ENCODE assay signal across 11 cellular contexts in the genomic region with DNA sequence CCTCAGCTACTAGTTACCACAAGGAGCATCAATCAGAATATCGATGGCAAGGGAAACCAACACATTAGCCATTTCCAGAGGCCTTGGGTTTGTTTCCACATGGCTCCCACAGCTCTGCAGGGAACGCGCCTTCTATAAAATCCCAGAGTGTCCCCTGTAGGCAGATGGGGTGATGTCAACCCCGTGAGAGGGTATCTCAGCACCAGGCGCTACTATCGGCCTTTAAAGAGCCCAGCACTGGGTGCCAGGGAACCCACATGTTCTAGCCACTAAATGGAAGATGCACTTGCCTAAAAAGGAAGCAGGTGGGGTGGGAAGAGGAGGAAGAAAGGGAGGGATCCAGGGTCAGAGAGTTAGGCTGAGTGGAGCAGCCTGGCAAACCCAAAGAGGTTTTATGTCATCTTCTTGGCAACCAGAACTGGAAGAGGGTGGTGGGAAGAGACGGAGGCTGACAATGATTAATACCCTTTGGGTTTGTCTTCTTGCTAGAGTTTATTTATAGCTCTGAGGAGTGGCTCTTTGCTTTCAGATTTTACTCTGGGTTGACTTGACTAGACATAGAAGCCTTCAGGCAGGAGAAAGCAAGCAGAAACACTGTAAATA. TPM values are rescaled to one million over a fixed set of nuclear protein-coding genes. Genes with fewer than 3 reads are reported as not detected.
DNase-seq lines count a peak whose midpoint lies in the region; ATAC-seq, FAIRE-seq and TF ChIP-seq lines count a peak whose summit lies in the region.
"Had no signal": no experiment of that assay in that cellular context is flagged by ENCODE, and none has a peak within 500 bp of the region (broad histone marks: within the 10 kb centered on the region; RNA-seq: fewer than 3 reads in every experiment).

No MANE protein-coding gene starts in this region.

- POLR2A ChIA-PET in GM12878 (lab: Charles Lee), result no interaction called here

- CTCF ChIA-PET in GM12878 (lab: Yijun Ruan, JAX), result interaction anchor here (1.9 kb wide), 1 partner anchor 84 kb away, joined by 6 read pairs; no protein-coding TSS in a partner anchor

- BruUV-seq in GM12878 (replicated peaks; lab: Mats Ljungman, UMichigan), result no TSS peak

- H3K79me2 ChIP-seq in GM12878 (ENCODE audit: control insufficient read depth, insufficient read depth, low read length), result no peaks in the 10 kb centered on the region; the same call in 1 of the 2 replicates

- no peak for TF ChIP-seq POLR2A in GM12878 (IDR thresholded peaks at IDR 0.05; ENCODE audit: low read depth, low read length)
- TF ChIP-seq POLR2A in vagina (IDR thresholded peaks at IDR 0.05), result no peak

- H4K20me1 ChIP-seq in GM12878 (ENCODE audit: control insufficient read depth, insufficient read depth), result no peaks in the 10 kb centered on the region; the same call in 1 of the 2 replicates

- peaks cover 2 to 20% of the 10 kb centered on the region in 2 donors for H3K36me3 Mint-ChIP-seq in activated T-cell treated with anti-CD3 and anti-CD28 coated beads, Interleukin-2, amount 50 U/mL, for 72 hours (ENCODE audit: insufficient read depth in 2 of 2)
- H3K36me3 Mint-ChIP-seq in natural killer cell, result peaks cover 7% of the 10 kb centered on the region

- peaks cover 0 to 98% (median 9%) of the 10 kb centered on the region in 9 donors for H3K36me3 ChIP-seq in heart right ventricle
- H3K36me3 ChIP-seq in GM12878 (ENCODE audit: control insufficient read depth in 2 of 2, insufficient read depth in 2 of 2, low read length in 1 of 2), result peaks cover 38 to 67% of the 10 kb centered on the region in 2 experiments
- H3K36me3 ChIP-seq in vagina, result peaks cover 0 to 39% of the 10 kb centered on the region in 2 donors

- H3K27me3 ChIP-seq in heart right ventricle (no peaks in the 10 kb centered on the region), GM12878 (replicated peaks in 1 of 2; ENCODE audit: control insufficient read depth in 2 of 2, insufficient read depth in 2 of 2, low read length in 1 of 2) (no peaks in the 10 kb centered on the region), vagina (no peaks in the 10 kb centered on the region)

- H3K27me3 Mint-ChIP-seq in activated T-cell treated with anti-CD3 and anti-CD28 coated beads, Interleukin-2, amount 50 U/mL, for 72 hours (ENCODE audit: low read depth), result no peaks in the 10 kb centered on the region
- H3K27me3 Mint-ChIP-seq in natural killer cell (ENCODE audit: low read depth in 2 of 2), result no peaks in the 10 kb centered on the region

- TF ChIP-seq CTCF in heart right ventricle (IDR thresholded peaks at IDR 0.05) (no peak), GM12878 (IDR thresholded peaks at IDR 0.05 in 2 of 3, conservative IDR thresholded peaks at IDR 0.05 in 1 of 3; ENCODE audit: control insufficient read depth in 2 of 3, extremely low read depth in 1 of 3, insufficient read depth in 1 of 3, low read depth in 3 of 3, low read length in 3 of 3) (no peak), vagina (IDR thresholded peaks at IDR 0.05) (no peak), natural killer cell (IDR thresholded peaks at IDR 0.05) (no peak)

- no peak overlapping the region for H3K27ac Mint-ChIP-seq in activated T-cell treated with anti-CD3 and anti-CD28 coated beads, Interleukin-2, amount 50 U/mL, for 72 hours
- peak overlapping the region in 1 of 2 donors; percentile 35 for H3K27ac Mint-ChIP-seq in natural killer cell

- H3K9me3 ChIP-seq in heart right ventricle (no peaks in the 10 kb centered on the region), GM12878 (replicated peaks; ENCODE audit: control insufficient read depth, insufficient read depth, low read length) (no peaks in the 10 kb centered on the region), vagina (no peaks in the 10 kb centered on the region)

- no peak for FAIRE-seq in GM12878 (lab: Jason Lieb, UNC)

- 60 to 69% methylated on average over 7 of the region's 7 CpGs for WGBS in heart right ventricle, 2 donors
- 89% methylated on average over 7 of the region's 7 CpGs for WGBS in GM12878 (ENCODE audit: insufficient coverage, insufficient replicate concordance, low lambda C conversion rate, missing lambda C conversion rate)

- H3K4me2 ChIP-seq in GM12878 (ENCODE audit: control insufficient read depth, insufficient read depth), result no peak overlapping the region

- SMC1A ChIA-PET in GM12878 (lab: Charles Lee; ENCODE audit: uncharacterized antibody, unreplicated experiment), result no interaction called here

- intact Hi-C loops in heart right ventricle (cut with DNase I) (no loop called here), cardiac septum (cut with DNase I) (no loop called here), GM12878 (cut with micrococcal nuclease; ENCODE audit: unreplicated experiment) (no loop called here), vagina (cut with DNase I) (no loop called here), natural killer cell (cut with micrococcal nuclease) (loop anchor here (5.0 kb wide), 1 partner anchor 48 kb away; no protein-coding TSS in a partner anchor)

- DNase-seq in heart right ventricle (no peak), cardiac septum (ENCODE audit: low spot score) (no peak), GM12878 (ENCODE audit: low read depth, low spot score) (no peak), kidney glomerular epithelial cell (lab: John Stamatoyannopoulos, UW) (peak; percentile 2), vagina (ENCODE audit: extremely low spot score in 2 of 2) (no peak), natural killer cell (no peak)
- no peak for DNase-seq in activated T-cell treated with anti-CD3 and anti-CD28 coated beads, Interleukin-2, amount 50 U/mL, for 72 hours
- DNase-seq: GDM1, NCI-H187 treated with DMSO at 0.1 percent for 48 hours had no signal

- no peak overlapping the region for H3K27ac ChIP-seq in heart right ventricle
- H3K27ac ChIP-seq in GM12878 (ENCODE audit: control insufficient read depth, insufficient read depth), result no peak overlapping the region
- peak overlapping the region; percentile 41 for H3K27ac ChIP-seq in vagina
- H3K27ac ChIP-seq: parathyroid adenoma had no signal

- no peak overlapping the region for H3K4me3 Mint-ChIP-seq in activated T-cell treated with anti-CD3 and anti-CD28 coated beads, Interleukin-2, amount 50 U/mL, for 72 hours
- H3K4me3 Mint-ChIP-seq in natural killer cell, result no peak overlapping the region

- RAD21 ChIA-PET in GM12878 (lab: Charles Lee; ENCODE audit: unreplicated experiment), result no interaction called here

- no peak overlapping the region for H3K4me3 ChIP-seq in heart right ventricle
- H3K4me3 ChIP-seq in GM12878, result no peak overlapping the region
- no peak overlapping the region for H3K4me3 ChIP-seq in vagina

- in situ Hi-C loops in GM12878 (cut with MboI), result no loop called here

- no peak overlapping the region for H2AFZ ChIP-seq in GM12878 (ENCODE audit: control insufficient read depth, low read depth, low read length)
- H2AFZ ChIP-seq: parathyroid adenoma had no signal

- H3K4me1 Mint-ChIP-seq in activated T-cell treated with anti-CD3 and anti-CD28 coated beads, Interleukin-2, amount 50 U/mL, for 72 hours (ENCODE audit: low read depth), result peaks cover 59% of the 10 kb centered on the region
- peaks cover 53 to 71% of the 10 kb centered on the region in 2 donors for H3K4me1 Mint-ChIP-seq in natural killer cell

- no peak overlapping the region for H3K9ac ChIP-seq in GM12878 (ENCODE audit: control insufficient read depth, insufficient read depth, low read length)
- H3K9ac ChIP-seq: parathyroid adenoma had no signal

- H3K9me3 Mint-ChIP-seq in activated T-cell treated with anti-CD3 and anti-CD28 coated beads, Interleukin-2, amount 50 U/mL, for 72 hours, result no peaks in the 10 kb centered on the region
- H3K9me3 Mint-ChIP-seq in natural killer cell, result no peaks in the 10 kb centered on the region

- peak in 6 of 8 donors; percentile 11 to 57 (median 32) for ATAC-seq in heart right ventricle
- ATAC-seq in GM12878, result no peak
- no peak for ATAC-seq in activated T-cell treated with anti-CD3 and anti-CD28 coated beads, Interleukin-2, amount 50 U/mL, for 72 hours (replicated peaks in 1 of 2)
- ATAC-seq in natural killer cell, result no peak
- ATAC-seq in HG03025 (IDR thresholded peaks at IDR 0.05; ENCODE audit: low FRiP score, unreplicated experiment), result no peak

- H3K4me1 ChIP-seq in heart right ventricle (peaks cover 13 to 93% (median 81%) of the 10 kb centered on the region in 9 donors), GM12878 (ENCODE audit: control insufficient read depth, insufficient read depth, low read length) (peaks cover 13% of the 10 kb centered on the region), vagina (peaks cover 24% of the 10 kb centered on the region)
- H3K4me1 ChIP-seq: parathyroid adenoma had no signal

- TF ChIP-seq EP300 in GM12878 (IDR thresholded peaks at IDR 0.05; ENCODE audit: borderline replicate concordance in 1 of 2, control insufficient read depth in 1 of 2, low read depth in 2 of 2, low read length in 2 of 2), result no peak

- TF ChIP-seq RAD21 in GM12878 (IDR thresholded peaks at IDR 0.05; ENCODE audit: insufficient read depth, low read depth, low read length), result no peak

TF ChIP-seq in GM12878, 131 proteins besides CTCF, POLR2A, EP300 and RAD21 (continues in another document):
- TF ChIP-seq, protein P1, sequence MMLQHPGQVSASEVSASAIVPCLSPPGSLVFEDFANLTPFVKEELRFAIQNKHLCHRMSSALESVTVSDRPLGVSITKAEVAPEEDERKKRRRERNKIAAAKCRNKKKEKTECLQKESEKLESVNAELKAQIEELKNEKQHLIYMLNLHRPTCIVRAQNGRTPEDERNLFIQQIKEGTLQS (IDR thresholded peaks at IDR 0.05; ENCODE audit: borderline replicate concordance, extremely low read depth, low read depth, low read length), result no peak

RNA-seq across cellular contexts. Expression of a gene that starts 19.9 kb away (rescaled TPM):
- total RNA-seq in heart right ventricle, result 100 to 1,000 TPM in 4 of 10 donors, 10 to 100 TPM in 6; 80.0 to 125 (median 98.0) TPM
- 100 to 1,000 TPM; 124 to 152 TPM for polyA plus RNA-seq in heart right ventricle
- 112 TPM for total RNA-seq in cardiac septum
- total RNA-seq in GM12878 (2013; cell fraction: nucleolus; rRNA removed), result 249 and 264 TPM in 2 replicates
- total RNA-seq in GM12878 (2014; rRNA removed), result 222 and 237 TPM in 2 replicates
- 187 TPM in 2 replicates for total RNA-seq in GM12878 (2014; rRNA removed; fragmentation: Illumina TruSeq; extraction: Trizol)
- 196 and 198 TPM in 2 replicates for total RNA-seq in GM12878 (2021)
- polyA plus RNA-seq in GM12878 (2011; ENCODE audit: low read depth), result 59.6 TPM
- 140 and 160 TPM in 2 replicates for polyA plus RNA-seq in GM12878 (2011; rRNA removed)
- 147 and 202 TPM in 2 replicates for polyA plus RNA-seq in GM12878 (2011; cell fraction: cytosol; rRNA removed)
- polyA plus RNA-seq in GM12878 (2011; cell fraction: nucleus; rRNA removed), result 281 and 380 TPM in 2 replicates
- polyA plus RNA-seq in GM12878 (2012), result 89.0 and 90.7 TPM in 2 replicates
- polyA plus RNA-seq in GM12878 (2014; fragmentation: Illumina TruSeq; extraction: Trizol), result 185 and 227 TPM in 2 replicates
- polyA plus RNA-seq in GM12878 (2014; fragmentation: Nextera tagmentation; extraction: Ambion mirVana), result 10 to 100 TPM; 45.7 to 77.2 TPM
- 195 and 201 TPM in 2 replicates for polyA plus RNA-seq in GM12878 (2014; rRNA removed)
- 100 to 1,000 TPM; 224 to 230 TPM for polyA plus RNA-seq in GM12878 (2016; fragmentation: Nextera tagmentation; extraction: Ambion mirVana)
- 100 and 128 TPM in 2 replicates for polyA minus RNA-seq in GM12878 (2011; rRNA and poly(A)+ RNA removed)
- 41.8 and 48.6 TPM in 2 replicates for polyA minus RNA-seq in GM12878 (2011; cell fraction: cytosol; rRNA and poly(A)+ RNA removed)
- 101 and 204 TPM in 2 replicates for polyA minus RNA-seq in GM12878 (2011; cell fraction: nucleus; rRNA and poly(A)+ RNA removed)
- total RNA-seq in vagina, result 190 TPM
- 100 to 1,000 TPM; 136 to 140 TPM for total RNA-seq in activated T-cell treated with anti-CD3 and anti-CD28 coated beads, Interleukin-2, amount 50 U/mL, for 72 hours
- 100 to 1,000 TPM; 139 to 160 (median 139) TPM for total RNA-seq in natural killer cell

Comparison
In these comparisons a context has a peak if more than half of its experiments do, and no peak if none do; other contexts are left out.
1. ATAC-seq: peak in heart right ventricle (6 of 8); none in GM12878 (single experiment), activated T-cell treated with anti-CD3 and anti-CD28 coated beads, Interleukin-2, amount 50 U/mL, for 72 hours (0 of 2), natural killer cell (0 of 3) and HG03025 (single experiment).